Comparison of ENCODE assay signal across 28 cellular contexts in the genomic region with DNA sequence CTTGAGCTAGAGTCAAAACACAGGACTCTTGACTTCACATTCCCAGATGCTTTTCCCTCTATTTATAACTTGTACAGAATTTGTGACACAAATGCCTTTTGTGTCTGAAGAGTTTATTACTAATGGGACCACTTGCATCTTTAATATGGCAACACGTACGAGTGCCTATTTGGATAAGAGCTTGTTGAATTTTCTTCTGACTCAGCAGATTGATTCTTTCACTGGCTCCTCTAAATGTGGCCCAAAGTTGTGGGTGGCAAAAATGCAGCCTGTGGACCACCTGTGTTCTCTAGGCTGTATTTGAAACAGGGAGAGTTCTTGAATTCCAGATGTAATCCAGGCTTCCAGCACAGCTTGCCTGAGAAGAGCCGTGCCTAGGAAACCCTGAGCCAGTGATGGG.
"Had no signal": no experiment of that assay in that cellular context is flagged by ENCODE, and none has a peak within 500 bp of the region (broad histone marks: within the 10 kb centered on the region; RNA-seq: fewer than 3 reads in every experiment).

No MANE protein-coding gene starts in this region.

- ATAC-seq: left colon; left lung; lower lobe of right lung; naive thymus-derived CD8-positive, alpha-beta T cell; stimulated activated memory B cell treated with anti-CD40 and anti-IgM and Interleukin-4, amounts not matched to agents 10 μg/mL and 1 μg/mL and 100 μg/mL, for 72 hours had no signal

- FAIRE-seq: islet of Langerhans, kidney had no signal

- H3K4me2 ChIP-seq: smooth muscle cell had no signal

- DNase-seq: hypothalamus; immature natural killer cell; kidney; left colon; left lung; lower lobe of right lung; mammary epithelial cell; mesenchymal stem cell; naive thymus-derived CD8-positive, alpha-beta T cell; occipital lobe; ovary; sigmoid colon; stimulated activated CD4-positive, alpha-beta T cell treated with anti-CD3 and anti-CD28 coated beads, Interleukin-1b, Interleukin-23, amount 100 ng/mL, for 48 hours; stimulated activated CD4-positive, alpha-beta T cell treated with anti-CD3 and anti-CD28 coated beads, Interleukin-2, amount 100 ng/mL, for 48 hours; stimulated activated CD4-positive, alpha-beta T cell treated with anti-CD3 and anti-CD28 coated beads, Interleukin-4, amount 100 ng/mL, for 4 hours; stimulated activated CD8-positive, alpha-beta memory T cell treated with anti-CD3 and anti-CD28 coated beads, Interleukin-4, amount 100 ng/mL, for 48 hours; stimulated activated naive CD4-positive, alpha-beta T cell treated with Interleukin-2 at 50 U/mL for 16 hours; stomach; testis; thyroid gland; transverse colon; upper lobe of left lung had no signal

- H3K27me3 ChIP-seq: left lung, neutrophil, ovary, right atrium auricular region, sigmoid colon, stomach, testis, thyroid gland, transverse colon, upper lobe of left lung, vagina had no signal

- H3K36me3 ChIP-seq: left lung, lower lobe of right lung, neutrophil, ovary, right atrium auricular region, sigmoid colon, stomach, thyroid gland, transverse colon, upper lobe of left lung, vagina had no signal

- H3K9me3 ChIP-seq: left lung, lower lobe of right lung, neutrophil, ovary, right atrium auricular region, sigmoid colon, stomach, testis, thyroid gland, transverse colon, upper lobe of left lung, vagina had no signal

- H3K27ac ChIP-seq: left lung, lower lobe of right lung, neutrophil, ovary, right atrium auricular region, sigmoid colon, stomach, thyroid gland, transverse colon, upper lobe of left lung, vagina had no signal

- H3K4me1 ChIP-seq: left lung, lower lobe of right lung, right atrium auricular region, thyroid gland, upper lobe of left lung, vagina had no signal

- H3K4me3 ChIP-seq: left lung, lower lobe of right lung, ovary, right atrium auricular region, sigmoid colon, smooth muscle cell, stomach, testis, thyroid gland, transverse colon, upper lobe of left lung, vagina had no signal
